In genomic region chr7:20219446-20220292, GRCh38 we compare ENCODE assay signal across 8 cellular contexts. TPM values are rescaled to one million over a fixed set of nuclear protein-coding genes. Genes with fewer than 3 reads are reported as not detected.
DNase-seq lines count a peak whose midpoint lies in the region; ATAC-seq, FAIRE-seq and TF ChIP-seq lines count a peak whose summit lies in the region.

No MANE protein-coding gene starts in this region.

- H3K4me1 ChIP-seq in astrocyte (ENCODE audit: insufficient read depth, low read length), result peaks cover 37% of the 10 kb centered on the region

- TF ChIP-seq CTCF in AG04450 (IDR thresholded peaks at IDR 0.05; ENCODE audit: low read depth, low read length) (no peak), astrocyte (IDR thresholded peaks at IDR 0.05; ENCODE audit: insufficient read depth, low read depth, low read length) (no peak)

- H2AFZ ChIP-seq in astrocyte (ENCODE audit: low read depth, low read length), result no peak overlapping the region

- no peaks in the 10 kb centered on the region for H3K27me3 Mint-ChIP-seq in astrocyte (ENCODE audit: low read depth, unreplicated experiment)
- no peaks in the 10 kb centered on the region for H3K27me3 Mint-ChIP-seq in stimulated activated memory B cell treated with anti-CD40 and anti-IgM and Interleukin-4, amounts not matched to agents 10 μg/mL and 1 μg/mL and 100 μg/mL, for 72 hours

- peak; percentile 61 for ATAC-seq in GM18858 (IDR thresholded peaks at IDR 0.05; ENCODE audit: unreplicated experiment)
- peak; percentile 68 for ATAC-seq in HG02981 (IDR thresholded peaks at IDR 0.05; ENCODE audit: unreplicated experiment)
- peak; percentile 92 for ATAC-seq in stimulated activated memory B cell treated with anti-CD40 and anti-IgM and Interleukin-4, amounts not matched to agents 10 μg/mL and 1 μg/mL and 100 μg/mL, for 72 hours

- FAIRE-seq in astrocyte (lab: Jason Lieb, UNC), result peak; percentile 26

- H3K4me1 Mint-ChIP-seq in astrocyte (ENCODE audit: low read depth, unreplicated experiment), result peaks cover 55% of the 10 kb centered on the region
- peaks cover 51% of the 10 kb centered on the region for H3K4me1 Mint-ChIP-seq in stimulated activated memory B cell treated with anti-CD40 and anti-IgM and Interleukin-4, amounts not matched to agents 10 μg/mL and 1 μg/mL and 100 μg/mL, for 72 hours

- CTCF ChIA-PET in AG04450 (lab: Charles Lee), result interaction anchor here (0.6 kb wide), 1 partner anchor 88 kb away, joined by 3 read pairs; no protein-coding TSS in a partner anchor

- peak; percentile 69 for DNase-seq in AG04450 (ENCODE audit: low read depth, low spot score)
- DNase-seq in NCI-H2107 treated with DMSO at 0.1 percent for 48 hours (lab: John Stamatoyannopoulos, UW; ENCODE audit: unreplicated experiment), result peak; percentile 92
- peak; percentile 99 for DNase-seq in astrocyte (ENCODE audit: low read depth)
- peak; percentile 71 for DNase-seq in inferior parietal cortex (ENCODE audit: extremely low spot score)
- DNase-seq in NCI-H1694 (lab: John Stamatoyannopoulos, UW), result no peak

- POLR2A ChIA-PET in AG04450 (lab: Yijun Ruan, JAX), result interaction anchor here (1.1 to 3.2 kb wide), 4 partner anchors 11 to 111 kb away, joined by 3 to 26 read pairs (median 8); partner anchors contain the start of gene ITGB8

- H3K9me3 Mint-ChIP-seq in astrocyte (ENCODE audit: unreplicated experiment), result no peaks in the 10 kb centered on the region
- H3K9me3 Mint-ChIP-seq in stimulated activated memory B cell treated with anti-CD40 and anti-IgM and Interleukin-4, amounts not matched to agents 10 μg/mL and 1 μg/mL and 100 μg/mL, for 72 hours, result no peaks in the 10 kb centered on the region

- H3K27me3 ChIP-seq in AG04450 (ENCODE audit: control insufficient read depth, insufficient read depth, low read length), result no peaks in the 10 kb centered on the region
- no peaks in the 10 kb centered on the region for H3K27me3 ChIP-seq in astrocyte (ENCODE audit: insufficient read depth, low read length)

- H3K36me3 Mint-ChIP-seq in astrocyte (ENCODE audit: low read depth, unreplicated experiment), result no peaks in the 10 kb centered on the region
- no peaks in the 10 kb centered on the region for H3K36me3 Mint-ChIP-seq in stimulated activated memory B cell treated with anti-CD40 and anti-IgM and Interleukin-4, amounts not matched to agents 10 μg/mL and 1 μg/mL and 100 μg/mL, for 72 hours

- no peaks in the 10 kb centered on the region for H3K9me3 ChIP-seq in AG04450 (ENCODE audit: control insufficient read depth, insufficient read depth, low read length)
- no peaks in the 10 kb centered on the region for H3K9me3 ChIP-seq in astrocyte (ENCODE audit: insufficient read depth, low read depth, low read length)

- H3K9ac ChIP-seq in astrocyte (ENCODE audit: low read length), result peak overlapping the region; percentile 68

- no peaks in the 10 kb centered on the region for H4K20me1 ChIP-seq in astrocyte (ENCODE audit: insufficient read depth, low read length)

- no peaks in the 10 kb centered on the region for H3K79me2 ChIP-seq in astrocyte (ENCODE audit: insufficient read depth, low read length)

- H3K27ac ChIP-seq in AG04450 (ENCODE audit: low read depth, low read length) (peak overlapping the region; percentile 80), astrocyte (ENCODE audit: low read depth, low read length) (peak overlapping the region; percentile 87)

- H3K27ac Mint-ChIP-seq in astrocyte (ENCODE audit: unreplicated experiment), result peak overlapping the region; percentile 92
- H3K27ac Mint-ChIP-seq in stimulated activated memory B cell treated with anti-CD40 and anti-IgM and Interleukin-4, amounts not matched to agents 10 μg/mL and 1 μg/mL and 100 μg/mL, for 72 hours, result peak overlapping the region; percentile 89

- no peak overlapping the region for H3K4me3 Mint-ChIP-seq in astrocyte (ENCODE audit: unreplicated experiment)
- H3K4me3 Mint-ChIP-seq in stimulated activated memory B cell treated with anti-CD40 and anti-IgM and Interleukin-4, amounts not matched to agents 10 μg/mL and 1 μg/mL and 100 μg/mL, for 72 hours, result peak overlapping the region; percentile 64

- H3K4me2 ChIP-seq in astrocyte (ENCODE audit: low read length), result peak overlapping the region; percentile 54

- H3K4me3 ChIP-seq in AG04450 (ENCODE audit: low read depth, low read length), result no peak overlapping the region
- H3K4me3 ChIP-seq in astrocyte (ENCODE audit: insufficient read depth, low read depth, low read length), result no peak overlapping the region

- no peaks in the 10 kb centered on the region for H3K36me3 ChIP-seq in astrocyte (ENCODE audit: insufficient read depth, low read length)

RNA-seq across cellular contexts. Expression of gene MACC1, which starts 2.5 kb away (rescaled TPM):
- polyA plus RNA-seq in AG04450 (2011; rRNA removed), result 0.06 and 0.07 TPM in 2 replicates
- 0.09 and 0.30 TPM in 2 replicates for polyA minus RNA-seq in AG04450 (2011; rRNA and poly(A)+ RNA removed)
- 0.19 and 2.0 TPM in 2 replicates for total RNA-seq in astrocyte
